Comparison of ENCODE assay signal across 13 cellular contexts in the genomic region with DNA sequence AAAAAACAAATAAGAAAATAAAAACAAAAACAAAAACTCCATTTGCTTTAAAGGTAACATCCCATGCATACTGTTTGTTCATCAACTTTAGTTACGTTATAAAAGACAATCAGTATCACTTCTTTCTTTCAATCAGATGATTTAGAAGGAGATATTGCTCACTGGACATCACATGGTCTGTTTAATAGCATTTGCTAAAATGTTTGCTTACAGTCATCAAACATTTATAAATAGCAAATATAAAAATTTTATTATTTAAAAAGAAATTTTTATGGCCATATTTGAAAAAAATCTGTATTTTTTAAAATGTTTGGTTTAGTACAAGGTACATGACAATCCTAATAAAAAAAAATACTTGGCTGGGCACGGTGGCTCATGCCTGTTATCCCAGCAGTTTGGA. TPM values are rescaled to one million over a fixed set of nuclear protein-coding genes. Genes with fewer than 3 reads are reported as not detected.
"Had no signal": no experiment of that assay in that cellular context is flagged by ENCODE, and none has a peak within 500 bp of the region (broad histone marks: within the 10 kb centered on the region; RNA-seq: fewer than 3 reads in every experiment).

No MANE protein-coding gene starts in this region.

- DNase-seq: GM23248, GOT3, H7, HFFc6, IMR-90, Karpas-422 had no signal

- H3K9ac ChIP-seq: GM23248, KMS-11 had no signal

- H3K4me3 ChIP-seq: GM23248, HAP-1, K562 had no signal

- H2AFZ ChIP-seq: GM23248 had no signal

- H3K27ac ChIP-seq: GM23248, HL-60, KMS-11 had no signal

- H3K4me1 ChIP-seq: HAP-1 had no signal

- H3K36me3 ChIP-seq: HAP-1 had no signal

- H3K9me3 ChIP-seq: HAP-1 had no signal

- FAIRE-seq: K562 had no signal

- ATAC-seq: HCT116, K562 had no signal

- H3K4me2 ChIP-seq: KMS-11 had no signal

RNA-seq across cellular contexts. Expression of a gene that starts 22.6 kb away (rescaled TPM):
- total RNA-seq: GM23248, H4, H7, HFFc6, HT1080, IMR-90, K562 had no signal
- polyA plus RNA-seq: GM23248, IMR-90, K562 had no signal

RNA-seq across cellular contexts. Expression of a gene that starts 29.5 kb away (rescaled TPM):
- total RNA-seq: GM23248, H7, HT1080, K562 had no signal
- polyA plus RNA-seq: GM23248, K562 had no signal

RNA-seq across cellular contexts. Expression of a gene that starts 42.6 kb away (rescaled TPM):
- total RNA-seq: GM23248, H4, H7, HFFc6, HT1080, IMR-90, K562 had no signal
- polyA plus RNA-seq: GM23248, IMR-90, K562 had no signal
